Comparison of ENCODE assay signal across 29 cellular contexts in genomic region chr12:107619831-107620230, GRCh38.
"Had no signal": no experiment of that assay in that cellular context is flagged by ENCODE, and none has a peak within 500 bp of the region (broad histone marks: within the 10 kb centered on the region; RNA-seq: fewer than 3 reads in every experiment).

No MANE protein-coding gene starts in this region.

- H3K36me3 ChIP-seq: stomach, thoracic aorta, tibial nerve, transverse colon, upper lobe of left lung, upper lobe of right lung, uterus, vagina had no signal

- H3K4me3 ChIP-seq: stomach, suprapubic skin, testis, thoracic aorta, thyroid gland, tibial artery, tibial nerve, transverse colon, upper lobe of left lung, upper lobe of right lung, uterus, vagina had no signal

- H3K36me3 Mint-ChIP-seq: stimulated activated effector memory CD8-positive, alpha-beta T cell treated with anti-CD3 and anti-CD28 coated beads, Interleukin-12 subunit alpha, Interleukin-12 subunit beta, amount 100 ng/mL, for 72 hours; stimulated activated memory B cell treated with anti-CD40 and anti-IgM and Interleukin-4, amounts not matched to agents 10 μg/mL and 1 μg/mL and 100 μg/mL, for 72 hours; stimulated activated naive B cell treated with anti-CD40 and anti-IgM and Interleukin-4, amounts not matched to agents 10 μg/mL and 1 μg/mL and 100 μg/mL, for 72 hours had no signal

- ATAC-seq: stimulated activated effector memory CD8-positive, alpha-beta T cell treated with anti-CD3 and anti-CD28 coated beads, Interleukin-12 subunit alpha, Interleukin-12 subunit beta, amount 100 ng/mL, for 72 hours; stimulated activated memory B cell treated with anti-CD40 and anti-IgM and Interleukin-4, amounts not matched to agents 10 μg/mL and 1 μg/mL and 100 μg/mL, for 72 hours; stimulated activated naive B cell treated with anti-CD40 and anti-IgM and Interleukin-4, amounts not matched to agents 10 μg/mL and 1 μg/mL and 100 μg/mL, for 72 hours; stimulated activated naive CD8-positive, alpha-beta T cell treated with anti-CD3 and anti-CD28 coated beads, Interleukin-15, amount 100 ng/mL, for 72 hours; stimulated activated naive CD8-positive, alpha-beta T cell treated with anti-CD3 and anti-CD28 coated beads, Interleukin-15, Interleukin-2, amounts not matched to agents 100 U/mL and 50 U/mL, for 24 hours; upper lobe of right lung had no signal

- H3K4me1 ChIP-seq: stomach, suprapubic skin, testis, tibial artery, tibial nerve, transverse colon, upper lobe of left lung, upper lobe of right lung, uterus, vagina had no signal

- H3K4me3 Mint-ChIP-seq: stimulated activated effector memory CD8-positive, alpha-beta T cell treated with anti-CD3 and anti-CD28 coated beads, Interleukin-12 subunit alpha, Interleukin-12 subunit beta, amount 100 ng/mL, for 72 hours; stimulated activated memory B cell treated with anti-CD40 and anti-IgM and Interleukin-4, amounts not matched to agents 10 μg/mL and 1 μg/mL and 100 μg/mL, for 72 hours; stimulated activated naive B cell treated with anti-CD40 and anti-IgM and Interleukin-4, amounts not matched to agents 10 μg/mL and 1 μg/mL and 100 μg/mL, for 72 hours; stimulated activated naive CD8-positive, alpha-beta T cell treated with anti-CD3 and anti-CD28 coated beads, Interleukin-15, amount 100 ng/mL, for 72 hours; stimulated activated naive CD8-positive, alpha-beta T cell treated with anti-CD3 and anti-CD28 coated beads, Interleukin-15, Interleukin-2, amounts not matched to agents 100 ng/mL and 50 ng/mL, for 24 hours; type B pancreatic cell had no signal

- H3K9me3 Mint-ChIP-seq: stimulated activated effector memory CD8-positive, alpha-beta T cell treated with anti-CD3 and anti-CD28 coated beads, Interleukin-12 subunit alpha, Interleukin-12 subunit beta, amount 100 ng/mL, for 72 hours had no signal

- H3K27me3 ChIP-seq: suprapubic skin, testis, thyroid gland, tibial nerve, transverse colon, upper lobe of left lung, upper lobe of right lung, uterus, vagina had no signal

- H3K4me1 Mint-ChIP-seq: stimulated activated effector memory CD8-positive, alpha-beta T cell treated with anti-CD3 and anti-CD28 coated beads, Interleukin-12 subunit alpha, Interleukin-12 subunit beta, amount 100 ng/mL, for 72 hours; stimulated activated memory B cell treated with anti-CD40 and anti-IgM and Interleukin-4, amounts not matched to agents 10 μg/mL and 1 μg/mL and 100 μg/mL, for 72 hours; stimulated activated naive B cell treated with anti-CD40 and anti-IgM and Interleukin-4, amounts not matched to agents 10 μg/mL and 1 μg/mL and 100 μg/mL, for 72 hours; stimulated activated naive CD8-positive, alpha-beta T cell treated with anti-CD3 and anti-CD28 coated beads, Interleukin-15, amount 100 ng/mL, for 72 hours had no signal

- DNase-seq: stimulated activated CD4-positive, alpha-beta T cell treated with anti-CD3 and anti-CD28 coated beads, Interleukin-2, amount 100 ng/mL, for 48 hours; stimulated activated CD4-positive, alpha-beta T cell treated with anti-CD3 and anti-CD28 coated beads, Interleukin-4, amount 100 ng/mL, for 1 hour; stimulated activated CD4-positive, alpha-beta T cell treated with anti-CD3 and anti-CD28 coated beads, Interleukin-4, amount 100 ng/mL, for 24 hours; stimulated activated CD4-positive, alpha-beta T cell treated with anti-CD3 and anti-CD28 coated beads, Interleukin-4, amount 100 ng/mL, for 4 hours; stimulated activated CD8-positive, alpha-beta memory T cell treated with anti-CD3 and anti-CD28 coated beads, Interleukin-4, amount 100 ng/mL, for 48 hours; stimulated activated naive B cell treated with anti-CD40 and anti-IgM and Interleukin-4, amounts not matched to agents 10 μg/mL and 1 μg/mL and 100 μg/mL, for 72 hours; stimulated activated naive CD4-positive, alpha-beta T cell; stimulated activated naive CD4-positive, alpha-beta T cell treated with Interleukin-2 at 50 U/mL for 16 hours; stimulated activated naive CD8-positive, alpha-beta T cell treated with anti-CD3 and anti-CD28 coated beads, Interleukin-15, amount 100 ng/mL, for 72 hours; stimulated activated naive CD8-positive, alpha-beta T cell treated with anti-CD3 and anti-CD28 coated beads, Interleukin-15, Interleukin-2, amounts not matched to agents 100 U/mL and 50 U/mL, for 24 hours; stomach; substantia nigra; testis; thyroid gland; tibial artery; transverse colon; trophoblast cell; upper lobe of left lung; upper lobe of right lung; uterus had no signal

- H3K9me3 ChIP-seq: suprapubic skin, testis, thoracic aorta, thyroid gland, transverse colon, upper lobe of right lung, uterus, vagina had no signal

- H3K27ac Mint-ChIP-seq: stimulated activated effector memory CD8-positive, alpha-beta T cell treated with anti-CD3 and anti-CD28 coated beads, Interleukin-12 subunit alpha, Interleukin-12 subunit beta, amount 100 ng/mL, for 72 hours; stimulated activated memory B cell treated with anti-CD40 and anti-IgM and Interleukin-4, amounts not matched to agents 10 μg/mL and 1 μg/mL and 100 μg/mL, for 72 hours; stimulated activated naive B cell treated with anti-CD40 and anti-IgM and Interleukin-4, amounts not matched to agents 10 μg/mL and 1 μg/mL and 100 μg/mL, for 72 hours; stimulated activated naive CD8-positive, alpha-beta T cell treated with anti-CD3 and anti-CD28 coated beads, Interleukin-15, Interleukin-2, amounts not matched to agents 100 ng/mL and 50 ng/mL, for 24 hours; type B pancreatic cell had no signal

- H3K27me3 Mint-ChIP-seq: stimulated activated memory B cell treated with anti-CD40 and anti-IgM and Interleukin-4, amounts not matched to agents 10 μg/mL and 1 μg/mL and 100 μg/mL, for 72 hours; stimulated activated naive B cell treated with anti-CD40 and anti-IgM and Interleukin-4, amounts not matched to agents 10 μg/mL and 1 μg/mL and 100 μg/mL, for 72 hours; stimulated activated naive CD8-positive, alpha-beta T cell treated with anti-CD3 and anti-CD28 coated beads, Interleukin-15, amount 100 ng/mL, for 72 hours; stimulated activated naive CD8-positive, alpha-beta T cell treated with anti-CD3 and anti-CD28 coated beads, Interleukin-15, Interleukin-2, amounts not matched to agents 100 ng/mL and 50 ng/mL, for 24 hours; type B pancreatic cell had no signal

- H3K27ac ChIP-seq: stomach, suprapubic skin, testis, thoracic aorta, thyroid gland, tibial artery, tibial nerve, transverse colon, upper lobe of left lung, upper lobe of right lung, uterus, vagina had no signal

- FAIRE-seq: urothelium cell line had no signal
